19 cellular contexts compared by ENCODE assay signal in the genomic region with DNA sequence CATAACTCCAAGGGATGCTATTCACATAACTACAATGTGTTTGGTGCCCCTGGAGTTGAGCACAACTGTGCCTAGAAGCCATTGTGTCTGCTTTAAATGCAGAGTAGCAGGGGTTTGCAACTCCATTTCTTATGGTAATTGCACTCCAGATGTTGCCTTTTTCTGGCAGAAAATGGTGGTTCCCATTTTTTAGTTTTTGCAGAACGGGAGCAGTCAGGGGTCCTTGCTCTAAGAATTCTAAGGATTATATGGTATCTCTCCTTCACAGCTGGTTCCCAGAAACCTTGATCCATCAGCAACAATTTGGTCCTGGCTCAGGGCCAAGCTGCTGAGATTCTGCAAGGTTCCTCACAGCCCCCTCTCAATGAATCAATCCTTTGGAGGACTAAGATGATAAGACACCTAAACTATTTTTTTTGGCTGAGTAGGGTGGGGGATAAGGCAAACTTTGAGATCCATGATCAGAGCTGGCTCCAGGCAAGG.
DNase-seq lines count a peak whose midpoint lies in the region; ATAC-seq and TF ChIP-seq lines count a peak whose summit lies in the region.
"Had no signal": no experiment of that assay in that cellular context is flagged by ENCODE, and none has a peak within 500 bp of the region (broad histone marks: within the 10 kb centered on the region; RNA-seq: fewer than 3 reads in every experiment).

No MANE protein-coding gene starts in this region.

- no peaks in the 10 kb centered on the region for H4K20me1 ChIP-seq in H9 (ENCODE audit: control insufficient read depth, insufficient read depth, insufficient read length)
- H4K20me1 ChIP-seq: BLaER1 had no signal

- no peaks in the 10 kb centered on the region for H3K23me2 ChIP-seq in H9 (ENCODE audit: insufficient read length, low read depth, low read length, poor library complexity, severe bottlenecking)

- no peak overlapping the region for H2BK20ac ChIP-seq in H9 (ENCODE audit: low read depth, low read length, poor library complexity, severe bottlenecking)

- H3K9me3 Mint-ChIP-seq in H9 = peaks cover 10 to 13% of the 10 kb centered on the region in 2 experiments; a peak in 4 of 5 replicates
- H3K9me3 Mint-ChIP-seq: CD8-positive, alpha-beta memory T cell had no signal

- peaks cover 2 to 27% (median 9%) of the 10 kb centered on the region in 3 experiments; a peak in 6 of 7 replicates for H3K36me3 Mint-ChIP-seq in H9 (ENCODE audit: insufficient read depth in 1 of 3, low read depth in 3 of 3)
- H3K36me3 Mint-ChIP-seq: CD8-positive, alpha-beta memory T cell had no signal

- H3K79me1 ChIP-seq in H9 (ENCODE audit: insufficient read depth, low read depth, low read length, poor library complexity, severe bottlenecking) = no peaks in the 10 kb centered on the region

- H2BK15ac ChIP-seq in H9 (ENCODE audit: low read depth, low read length) = no peak overlapping the region

- H3K14ac ChIP-seq in H9 (ENCODE audit: insufficient read depth, low read length) = no peak overlapping the region

- no peak overlapping the region for H3T11ph ChIP-seq in H9 (ENCODE audit: low read length)

- ATAC-seq in HG03457 (IDR thresholded peaks at IDR 0.05; ENCODE audit: unreplicated experiment) = no peak

- H2BK5ac ChIP-seq in H9 (ENCODE audit: insufficient read length, low read length) = no peak overlapping the region

- no peak overlapping the region for H3K9ac ChIP-seq in H9 (ENCODE audit: extremely low read depth, insufficient read length, low read length)
- H3K9ac ChIP-seq: BLaER1, KMS-11 had no signal

- H2AK5ac ChIP-seq in H9 (ENCODE audit: insufficient read length, low read length) = no peak overlapping the region

- 0 out of 5 replicates have a peak overlapping the region, but pooled peaks of 1 of the 2 experiments have one; percentile 4 for H3K4me3 Mint-ChIP-seq in H9
- H3K4me3 Mint-ChIP-seq: CD8-positive, alpha-beta memory T cell; T-helper 1 cell treated with Interleukin-12 subunit alpha and Interleukin-12 subunit beta and Interleukin-4 antibody, amounts not matched to agents 30 μg/mL and 1 μg/mL, for 36 hours had no signal

- H3K23ac ChIP-seq in H9 (ENCODE audit: insufficient read length, low read depth, low read length) = no peak overlapping the region

- H3K27ac ChIP-seq in H9 (ENCODE audit: insufficient read length, low read depth, low read length) (no peak overlapping the region), WERI-Rb-1 (no peak overlapping the region)
- H3K27ac ChIP-seq: 22Rv1, BLaER1, KMS-11, Peyer's patch had no signal

- WGBS in H9 (ENCODE audit: extremely low coverage, insufficient read length, low lambda C conversion rate) = no CpG with 5 or more reads among the region's 1 CpG

- no peak overlapping the region for H3K4me3 ChIP-seq in WERI-Rb-1 (ENCODE audit: low read depth, low read length)
- no peak overlapping the region for H3K4me3 ChIP-seq in BE2C (ENCODE audit: low read depth, low read length)
- H3K4me3 ChIP-seq: BLaER1, Peyer's patch had no signal

- H3K4me1 ChIP-seq in H9 (ENCODE audit: insufficient read depth, low read length) = peaks cover 10% of the 10 kb centered on the region; the same call in 1 of the 2 replicates
- no peaks in the 10 kb centered on the region for H3K4me1 ChIP-seq in BE2C
- H3K4me1 ChIP-seq: Peyer's patch had no signal

- no peaks in the 10 kb centered on the region for H3K27me3 ChIP-seq in H9 (ENCODE audit: insufficient read depth, low read length)
- peaks cover 47% of the 10 kb centered on the region for H3K27me3 ChIP-seq in WERI-Rb-1 (ENCODE audit: insufficient read depth, low read depth, severe bottlenecking)
- H3K27me3 ChIP-seq in BE2C = no peaks in the 10 kb centered on the region
- H3K27me3 ChIP-seq: BLaER1, Peyer's patch had no signal

- H3K56ac ChIP-seq in H9 (ENCODE audit: insufficient read length, low read depth, low read length) = no peak overlapping the region

- DNase-seq in DMS 273 (lab: John Stamatoyannopoulos, UW; ENCODE audit: unreplicated experiment) (peak; percentile 38), DMS 273 treated with DMSO at 0.1 percent for 48 hours (lab: John Stamatoyannopoulos, UW) (no peak), H9 (peak; percentile 46), WERI-Rb-1 (peak; percentile 11), iPS-NIHi7 (ENCODE audit: extremely low spot score) (peak; percentile 27), G401 (ENCODE audit: low spot score) (no peak), BE2C (no peak)
- DNase-seq: CD8-positive, alpha-beta memory T cell; EL; NCI-H1092 treated with DMSO at 0.1 percent for 48 hours; NCI-H187 treated with DMSO at 0.1 percent for 48 hours; NCI-H2171 treated with DMSO at 0.1 percent for 48 hours; Peyer's patch; SHP77 treated with DMSO at 0.1 percent for 48 hours had no signal

- H4K8ac ChIP-seq in H9 (replicated peaks; ENCODE audit: insufficient read length, low read depth, low read length) = no peak overlapping the region

- peak overlapping the region in 1 of 3 experiments; percentile 97; a peak in 4 of 7 replicates for H3K27ac Mint-ChIP-seq in H9
- H3K27ac Mint-ChIP-seq: CD8-positive, alpha-beta memory T cell; T-helper 1 cell treated with Interleukin-12 subunit alpha and Interleukin-12 subunit beta and Interleukin-4 antibody, amounts not matched to agents 30 μg/mL and 1 μg/mL, for 36 hours had no signal

- in situ Hi-C loops in G401 (cut with HindIII; ENCODE audit: low sequenced_read_pairs) = no loop called here

- no peaks in the 10 kb centered on the region for H3K79me2 ChIP-seq in H9 (ENCODE audit: insufficient read depth, low read length)

- H2AFZ ChIP-seq in H9 (ENCODE audit: low read length) = no peak overlapping the region

- peaks cover 18 to 22% of the 10 kb centered on the region in 2 experiments for H3K4me1 Mint-ChIP-seq in H9
- H3K4me1 Mint-ChIP-seq: CD8-positive, alpha-beta memory T cell had no signal

- no peak overlapping the region for H3K18ac ChIP-seq in H9 (ENCODE audit: insufficient read length, low read depth, low read length)

- no peak overlapping the region for H2BK12ac ChIP-seq in H9 (ENCODE audit: insufficient read length, low read depth, low read length)

- no peaks in the 10 kb centered on the region for H3K9me3 ChIP-seq in H9 (ENCODE audit: control insufficient read depth, low read depth, low read length)
- no peaks in the 10 kb centered on the region for H3K9me3 ChIP-seq in WERI-Rb-1 (ENCODE audit: severe bottlenecking)
- no peaks in the 10 kb centered on the region for H3K9me3 ChIP-seq in BE2C
- H3K9me3 ChIP-seq: BLaER1, Peyer's patch had no signal

- no peak overlapping the region for H4K91ac ChIP-seq in H9 (ENCODE audit: insufficient read length, low read depth, low read length)

- H3K4ac ChIP-seq in H9 (ENCODE audit: low read depth, low read length) = no peak overlapping the region

- peak overlapping the region; percentile 1 for H3K4me2 ChIP-seq in H9 (ENCODE audit: insufficient read depth, insufficient read length, low read length)
- H3K4me2 ChIP-seq: BLaER1, KMS-11 had no signal

- no peak overlapping the region for H2BK120ac ChIP-seq in H9 (ENCODE audit: low read depth, low read length, poor library complexity, severe bottlenecking)

- no peaks in the 10 kb centered on the region for H3K27me3 Mint-ChIP-seq in H9 (ENCODE audit: low read depth)

- H3K36me3 ChIP-seq in WERI-Rb-1 = no peaks in the 10 kb centered on the region
- H3K36me3 ChIP-seq in BE2C = no peaks in the 10 kb centered on the region
- H3K36me3 ChIP-seq: BLaER1, Peyer's patch had no signal

- no peak for TF ChIP-seq CTCF in H9 (conservative IDR thresholded peaks at IDR 0.05)
- no peak for TF ChIP-seq CTCF in WERI-Rb-1 (IDR thresholded peaks at IDR 0.05; ENCODE audit: low read depth, low read length)
- no peak for TF ChIP-seq CTCF in BE2C (IDR thresholded peaks at IDR 0.05; ENCODE audit: low read depth, low read length)

- no peak overlapping the region for H4K5ac ChIP-seq in H9 (ENCODE audit: insufficient read length, low read depth, low read length)

Comparison
In these comparisons a context has a peak if more than half of its experiments do, and no peak if none do; other contexts are left out.
1. DNase-seq: peak in DMS 273 (single experiment), H9 (single experiment), WERI-Rb-1 (single experiment) and iPS-NIHi7 (single experiment); none in DMS 273 treated with DMSO at 0.1 percent for 48 hours (single experiment), G401 (single experiment) and BE2C (single experiment).